Comparison of ENCODE assay signal across 1 cellular context in genomic region chr1:227546598-227547313, GRCh38.
TF ChIP-seq lines count a peak whose summit lies in the region.

No MANE protein-coding gene starts in this region.

TF ChIP-seq in HEK293, 187 proteins besides CTCF, POLR2A, EP300 and RAD21 (continued from another document):
- TF ChIP-seq, protein P1, sequence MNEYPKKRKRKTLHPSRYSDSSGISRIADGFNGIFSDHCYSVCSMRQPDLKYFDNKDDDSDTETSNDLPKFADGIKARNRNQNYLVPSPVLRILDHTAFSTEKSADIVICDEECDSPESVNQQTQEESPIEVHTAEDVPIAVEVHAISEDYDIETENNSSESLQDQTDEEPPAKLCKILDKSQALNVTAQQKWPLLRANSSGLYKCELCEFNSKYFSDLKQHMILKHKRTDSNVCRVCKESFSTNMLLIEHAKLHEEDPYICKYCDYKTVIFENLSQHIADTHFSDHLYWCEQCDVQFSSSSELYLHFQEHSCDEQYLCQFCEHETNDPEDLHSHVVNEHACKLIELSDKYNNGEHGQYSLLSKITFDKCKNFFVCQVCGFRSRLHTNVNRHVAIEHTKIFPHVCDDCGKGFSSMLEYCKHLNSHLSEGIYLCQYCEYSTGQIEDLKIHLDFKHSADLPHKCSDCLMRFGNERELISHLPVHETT (tag by site-specific recombination; IDR thresholded peaks at IDR 0.05), result no peak
- TF ChIP-seq ZNF157 (tag by site-specific recombination; IDR thresholded peaks at IDR 0.05), result no peak
- no peak for TF ChIP-seq KLF17 (tag by site-specific recombination; IDR thresholded peaks at IDR 0.05)
- TF ChIP-seq ZNF747 (tag by site-specific recombination; IDR thresholded peaks at IDR 0.05), result no peak
- TF ChIP-seq KLF8 (tag by site-specific recombination; IDR thresholded peaks at IDR 0.05), result no peak
- TF ChIP-seq SCRT1 (tag by site-specific recombination; IDR thresholded peaks at IDR 0.05; ENCODE audit: borderline replicate concordance), result peak; percentile 44; the same call in 1 of the 2 replicates
- TF ChIP-seq SCRT2 (tag by site-specific recombination; IDR thresholded peaks at IDR 0.05), result peak; percentile 86
- TF ChIP-seq ZNF560 (tag by site-specific recombination; IDR thresholded peaks at IDR 0.05; ENCODE audit: borderline replicate concordance), result no peak
